In the genomic region with DNA sequence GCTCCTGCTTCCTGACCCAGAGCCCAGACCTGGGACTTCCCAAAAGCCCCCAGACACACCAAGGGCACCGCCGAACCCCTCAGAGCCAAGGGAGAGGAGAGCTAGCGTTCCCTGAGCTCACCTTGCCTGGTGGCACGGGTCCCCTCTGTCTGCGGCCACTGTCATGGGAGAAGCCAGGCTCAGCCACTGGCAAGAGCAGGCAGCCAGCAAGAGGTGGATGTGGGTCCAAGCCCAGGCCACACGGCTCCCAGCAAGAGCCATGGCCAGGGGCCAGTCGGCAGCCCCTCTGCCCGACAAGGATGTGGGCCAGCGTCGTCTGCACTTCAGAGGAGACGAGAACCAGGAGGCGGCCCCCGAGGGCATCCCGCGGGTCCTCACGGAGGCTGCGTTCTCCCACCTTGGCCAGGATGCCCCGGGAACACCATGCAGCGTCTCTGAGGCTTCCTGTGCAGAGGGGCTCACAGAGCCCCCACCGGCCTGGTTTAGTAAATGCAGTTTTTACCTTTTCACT, we compare ENCODE assay signal across 1 cellular context.
TF ChIP-seq lines count a peak whose summit lies in the region.

No MANE protein-coding gene starts in this region.

TF ChIP-seq in K562, 482 proteins besides CTCF, POLR2A, EP300 and RAD21:
- TF ChIP-seq KLF6 (CRISPR knock-in tag; IDR thresholded peaks at IDR 0.05; ENCODE audit: borderline replicate concordance) (no peak), OTX1 (CRISPR knock-in tag; IDR thresholded peaks at IDR 0.05) (no peak), ETS2 (tag; IDR thresholded peaks at IDR 0.05; ENCODE audit: borderline replicate concordance, poor library complexity, severe bottlenecking) (no peak), ZNF175 (CRISPR knock-in tag; IDR thresholded peaks at IDR 0.05; ENCODE audit: low read depth) (no peak), YY1 (IDR thresholded peaks at IDR 0.05; ENCODE audit: borderline replicate concordance in 1 of 3, control insufficient read depth in 1 of 3, extremely low read depth in 1 of 3, insufficient read depth in 3 of 3, insufficient read length in 1 of 3, insufficient replicate concordance in 2 of 3, low read depth in 1 of 3, low read length in 2 of 3) (no peak), KLF13 (tag; IDR thresholded peaks at IDR 0.05; ENCODE audit: borderline replicate concordance, low read depth) (no peak), ZSCAN32 (CRISPR knock-in tag; IDR thresholded peaks at IDR 0.05) (no peak), GTF2E2 (tag; IDR thresholded peaks at IDR 0.05) (no peak), ZNF766 (CRISPR knock-in tag; conservative IDR thresholded peaks at IDR 0.05) (no peak), GABPB2 (CRISPR knock-in tag; conservative IDR thresholded peaks at IDR 0.05) (no peak), ESRRA (IDR thresholded peaks at IDR 0.05; ENCODE audit: borderline replicate concordance, low read depth) (no peak), HMG20A (CRISPR knock-in tag; conservative IDR thresholded peaks at IDR 0.05) (no peak), FOXA3 (CRISPR knock-in tag; conservative IDR thresholded peaks at IDR 0.05 in 1 of 2, IDR thresholded peaks at IDR 0.05 in 1 of 2) (no peak), MYNN (IDR thresholded peaks at IDR 0.05) (no peak), MYNN (CRISPR knock-in tag; IDR thresholded peaks at IDR 0.05) (no peak)
- TF ChIP-seq, protein P1, sequence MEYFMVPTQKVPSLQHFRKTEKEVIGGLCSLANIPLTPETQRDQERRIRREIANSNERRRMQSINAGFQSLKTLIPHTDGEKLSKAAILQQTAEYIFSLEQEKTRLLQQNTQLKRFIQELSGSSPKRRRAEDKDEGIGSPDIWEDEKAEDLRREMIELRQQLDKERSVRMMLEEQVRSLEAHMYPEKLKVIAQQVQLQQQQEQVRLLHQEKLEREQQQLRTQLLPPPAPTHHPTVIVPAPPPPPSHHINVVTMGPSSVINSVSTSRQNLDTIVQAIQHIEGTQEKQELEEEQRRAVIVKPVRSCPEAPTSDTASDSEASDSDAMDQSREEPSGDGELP (CRISPR knock-in tag; IDR thresholded peaks at IDR 0.05; ENCODE audit: borderline replicate concordance) = no peak
- TF ChIP-seq, protein P2, sequence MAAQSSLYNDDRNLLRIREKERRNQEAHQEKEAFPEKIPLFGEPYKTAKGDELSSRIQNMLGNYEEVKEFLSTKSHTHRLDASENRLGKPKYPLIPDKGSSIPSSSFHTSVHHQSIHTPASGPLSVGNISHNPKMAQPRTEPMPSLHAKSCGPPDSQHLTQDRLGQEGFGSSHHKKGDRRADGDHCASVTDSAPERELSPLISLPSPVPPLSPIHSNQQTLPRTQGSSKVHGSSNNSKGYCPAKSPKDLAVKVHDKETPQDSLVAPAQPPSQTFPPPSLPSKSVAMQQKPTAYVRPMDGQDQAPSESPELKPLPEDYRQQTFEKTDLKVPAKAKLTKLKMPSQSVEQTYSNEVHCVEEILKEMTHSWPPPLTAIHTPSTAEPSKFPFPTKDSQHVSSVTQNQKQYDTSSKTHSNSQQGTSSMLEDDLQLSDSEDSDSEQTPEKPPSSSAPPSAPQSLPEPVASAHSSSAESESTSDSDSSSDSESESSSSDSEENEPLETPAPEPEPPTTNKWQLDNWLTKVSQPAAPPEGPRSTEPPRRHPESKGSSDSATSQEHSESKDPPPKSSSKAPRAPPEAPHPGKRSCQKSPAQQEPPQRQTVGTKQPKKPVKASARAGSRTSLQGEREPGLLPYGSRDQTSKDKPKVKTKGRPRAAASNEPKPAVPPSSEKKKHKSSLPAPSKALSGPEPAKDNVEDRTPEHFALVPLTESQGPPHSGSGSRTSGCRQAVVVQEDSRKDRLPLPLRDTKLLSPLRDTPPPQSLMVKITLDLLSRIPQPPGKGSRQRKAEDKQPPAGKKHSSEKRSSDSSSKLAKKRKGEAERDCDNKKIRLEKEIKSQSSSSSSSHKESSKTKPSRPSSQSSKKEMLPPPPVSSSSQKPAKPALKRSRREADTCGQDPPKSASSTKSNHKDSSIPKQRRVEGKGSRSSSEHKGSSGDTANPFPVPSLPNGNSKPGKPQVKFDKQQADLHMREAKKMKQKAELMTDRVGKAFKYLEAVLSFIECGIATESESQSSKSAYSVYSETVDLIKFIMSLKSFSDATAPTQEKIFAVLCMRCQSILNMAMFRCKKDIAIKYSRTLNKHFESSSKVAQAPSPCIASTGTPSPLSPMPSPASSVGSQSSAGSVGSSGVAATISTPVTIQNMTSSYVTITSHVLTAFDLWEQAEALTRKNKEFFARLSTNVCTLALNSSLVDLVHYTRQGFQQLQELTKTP (IDR thresholded peaks at IDR 0.05; ENCODE audit: low read depth in 1 of 2, partially characterized antibody in 2 of 2) = no peak
- TF ChIP-seq, protein P3, sequence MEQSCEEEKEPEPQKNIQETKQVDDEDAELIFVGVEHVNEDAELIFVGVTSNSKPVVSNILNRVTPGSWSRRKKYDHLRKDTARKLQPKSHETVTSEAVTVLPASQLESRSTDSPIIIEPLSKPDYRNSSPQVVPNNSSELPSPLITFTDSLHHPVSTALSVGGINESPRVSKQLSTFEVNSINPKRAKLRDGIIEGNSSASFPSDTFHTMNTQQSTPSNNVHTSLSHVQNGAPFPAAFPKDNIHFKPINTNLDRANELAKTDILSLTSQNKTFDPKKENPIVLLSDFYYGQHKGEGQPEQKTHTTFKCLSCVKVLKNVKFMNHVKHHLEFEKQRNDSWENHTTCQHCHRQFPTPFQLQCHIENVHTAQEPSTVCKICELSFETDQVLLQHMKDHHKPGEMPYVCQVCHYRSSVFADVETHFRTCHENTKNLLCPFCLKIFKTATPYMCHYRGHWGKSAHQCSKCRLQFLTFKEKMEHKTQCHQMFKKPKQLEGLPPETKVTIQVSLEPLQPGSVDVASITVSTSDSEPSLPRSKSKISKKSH (CRISPR knock-in tag; IDR thresholded peaks at IDR 0.05) = no peak
